17 cellular contexts compared by ENCODE assay signal in genomic region chr15:80551348-80551747, GRCh38.
A peak's percentile ranks its signal among the peaks of the same experiment; 100 is the strongest.
DNase-seq lines count a peak whose midpoint lies in the region; ATAC-seq and TF ChIP-seq lines count a peak whose summit lies in the region.
"Had no signal": no experiment of that assay in that cellular context is flagged by ENCODE, and none has a peak within 500 bp of the region (broad histone marks: within the 10 kb centered on the region; RNA-seq: fewer than 3 reads in every experiment).

No MANE protein-coding gene starts in this region.

- H3K9me3 Mint-ChIP-seq in HFFc6, result no peaks in the 10 kb centered on the region

- ATAC-seq in left lobe of liver (no peak), HG03469 (IDR thresholded peaks at IDR 0.05; ENCODE audit: unreplicated experiment) (no peak)
- ATAC-seq: Panc1 had no signal

- H3K4me1 ChIP-seq in skeletal muscle satellite cell (ENCODE audit: control insufficient read depth, insufficient read depth, low read length), result peaks cover 26% of the 10 kb centered on the region

- peak overlapping the region; percentile 67 for H3K4me2 ChIP-seq in skeletal muscle satellite cell (ENCODE audit: low read length)
- H3K4me2 ChIP-seq: KMS-11 had no signal

- peak overlapping the region; percentile 69 for H3K9ac ChIP-seq in skeletal muscle satellite cell (ENCODE audit: low read depth, low read length)
- H3K9ac ChIP-seq: KMS-11 had no signal

- H3K9me3 ChIP-seq in skeletal muscle satellite cell (replicated peaks; ENCODE audit: low read length), result no peaks in the 10 kb centered on the region

- H3K27ac Mint-ChIP-seq in HFFc6, result peak overlapping the region; percentile 92
- H3K27ac Mint-ChIP-seq: CD4-positive, alpha-beta memory T cell had no signal

- H3K4me3 Mint-ChIP-seq in HFFc6, result peak overlapping the region; percentile 80; the same call in 1 of the 2 replicates
- H3K4me3 Mint-ChIP-seq: CD4-positive, alpha-beta memory T cell had no signal

- no peak for TF ChIP-seq CTCF in HFFc6 (IDR thresholded peaks at IDR 0.05)
- no peak for TF ChIP-seq CTCF in astrocyte of the spinal cord (IDR thresholded peaks at IDR 0.05; ENCODE audit: low read depth, low read length)
- no peak for TF ChIP-seq CTCF in GM20000 (IDR thresholded peaks at IDR 0.05; ENCODE audit: extremely low read depth, missing control alignments)

- in situ Hi-C loops in astrocyte of the spinal cord (cut with HindIII; ENCODE audit: low sequenced_read_pairs), result no loop called here

- H3K27me3 ChIP-seq in skeletal muscle satellite cell (ENCODE audit: control insufficient read depth, insufficient read depth, low read length), result no peaks in the 10 kb centered on the region
- H3K27me3 ChIP-seq: MG63 had no signal

- DNase-seq in HFFc6 (no peak), astrocyte of the spinal cord (ENCODE audit: low read depth, low spot score) (no peak), iris pigment epithelial cell (ENCODE audit: low read depth) (peak; percentile 68), left lobe of liver (ENCODE audit: low spot score) (no peak), GM20000 (ENCODE audit: low spot score) (no peak)
- DNase-seq: CD4-positive, alpha-beta memory T cell; GOT3; NCI-H1092 treated with DMSO at 0.1 percent for 48 hours; NCI-H2081 treated with DMSO at 0.1 percent for 48 hours; NCI-H510A treated with DMSO at 0.1 percent for 48 hours; NCI-H82; SHP77 had no signal

- H3K4me1 Mint-ChIP-seq in HFFc6 (ENCODE audit: low read depth), result peaks cover 57% of the 10 kb centered on the region
- H3K4me1 Mint-ChIP-seq: CD4-positive, alpha-beta memory T cell had no signal

- H3K36me3 Mint-ChIP-seq in HFFc6 (ENCODE audit: low read depth), result peaks cover 36% of the 10 kb centered on the region
- H3K36me3 Mint-ChIP-seq: CD4-positive, alpha-beta memory T cell had no signal

- H3K36me3 ChIP-seq in skeletal muscle satellite cell (ENCODE audit: insufficient read depth, low read length), result peaks cover 5% of the 10 kb centered on the region

- peaks cover 3% of the 10 kb centered on the region for H3K27me3 Mint-ChIP-seq in HFFc6 (ENCODE audit: insufficient read depth)

- H3K4me3 ChIP-seq in astrocyte of the spinal cord (ENCODE audit: low read depth, low read length) (peak overlapping the region; percentile 31), skeletal muscle satellite cell (ENCODE audit: low read length) (no peak overlapping the region)
- H3K4me3 ChIP-seq: MG63 had no signal
